Comparison of ENCODE assay signal across 11 cellular contexts in genomic region chr15:83644453-83644852, GRCh38. TPM values are rescaled to one million over a fixed set of nuclear protein-coding genes. Genes with fewer than 3 reads are reported as not detected.
"Had no signal": no experiment of that assay in that cellular context is flagged by ENCODE, and none has a peak within 500 bp of the region (broad histone marks: within the 10 kb centered on the region; RNA-seq: fewer than 3 reads in every experiment).

No MANE protein-coding gene starts in this region.

- ATAC-seq: HCT116 had no signal

- H3K36me3 ChIP-seq: HAP-1 had no signal

- DNase-seq: GM23248, GOT3, H7, HFFc6, IMR-90, Karpas-422, KBM-7 had no signal

- H3K4me3 Mint-ChIP-seq: HFFc6 had no signal

- H3K9me3 ChIP-seq: HAP-1 had no signal

- H3K4me2 ChIP-seq: KMS-11 had no signal

- H3K4me1 ChIP-seq: HAP-1 had no signal

- H3K27ac ChIP-seq: GM23248, KMS-11 had no signal

- H3K27ac Mint-ChIP-seq: HFFc6 had no signal

- H3K4me3 ChIP-seq: GM23248, HAP-1 had no signal

RNA-seq across cellular contexts. Expression of gene ADAMTSL3, which starts 9.5 kb away (rescaled TPM):
- total RNA-seq: GM23248, HFFc6, HT1080 had no signal
- polyA plus RNA-seq: GM23248 had no signal
